22 cellular contexts compared by ENCODE assay signal in genomic region chr10:117239031-117239430, GRCh38. TPM values are rescaled to one million over a fixed set of nuclear protein-coding genes. Genes with fewer than 3 reads are reported as not detected.
"Had no signal": no experiment of that assay in that cellular context is flagged by ENCODE, and none has a peak within 500 bp of the region (broad histone marks: within the 10 kb centered on the region; RNA-seq: fewer than 3 reads in every experiment).

No MANE protein-coding gene starts in this region.

- H3K27ac ChIP-seq: RWPE1, SJCRH30 had no signal

- H3K4me3 ChIP-seq: SJCRH30 had no signal

- H3K36me3 ChIP-seq: SJCRH30 had no signal

- DNase-seq: IMR-90, Karpas-422, KG1, MM.1S, NCI-H1092 treated with DMSO at 0.1 percent for 48 hours, NCI-H1436, NCI-H187, NCI-H2029, NCI-H2081 treated with DMSO at 0.1 percent for 48 hours, NCI-H2171, NCI-H226, NCI-H446, NCI-H510A, NCI-H774, PC-3, SHP77 treated with DMSO at 0.1 percent for 48 hours, SJCRH30 had no signal

- H3K9me3 ChIP-seq: SJCRH30 had no signal

- H3K4me1 ChIP-seq: SJCRH30 had no signal

RNA-seq across cellular contexts. Expression of gene SLC18A2, which starts 1.9 kb away (rescaled TPM):
- total RNA-seq: HepG2, HT1080, IMR-90, M059J, OCI-LY7, PC-3 had no signal

RNA-seq across cellular contexts. Expression of gene KCNK18, which starts 41.7 kb away (rescaled TPM):
- total RNA-seq: HepG2, HT1080, IMR-90, M059J, OCI-LY7, PC-3, SJCRH30 had no signal
